30 cellular contexts compared by ENCODE assay signal in the genomic region with DNA sequence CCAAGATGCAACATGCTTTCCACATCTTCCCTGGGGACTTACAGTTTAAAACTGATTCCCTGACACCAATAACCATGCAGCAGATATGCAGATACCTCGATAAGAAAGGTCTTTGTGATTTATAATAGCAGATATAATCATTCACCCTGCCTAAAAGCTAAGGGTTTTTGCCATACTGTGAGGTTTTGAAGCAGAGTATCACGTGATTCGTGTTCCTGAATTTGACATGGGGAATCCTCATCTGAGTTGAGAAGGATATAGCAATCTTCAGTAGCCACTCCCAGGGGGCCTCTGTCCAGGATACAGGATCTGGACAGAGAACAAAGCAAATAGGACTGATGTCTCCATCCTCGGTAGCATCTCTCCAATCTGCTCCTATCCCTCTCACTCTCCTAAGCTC.
"Had no signal": no experiment of that assay in that cellular context is flagged by ENCODE, and none has a peak within 500 bp of the region (broad histone marks: within the 10 kb centered on the region; RNA-seq: fewer than 3 reads in every experiment).

No MANE protein-coding gene starts in this region.

- H3K4me1 ChIP-seq: gastrocnemius medialis, thyroid gland had no signal

- H3K4me3 Mint-ChIP-seq: effector memory CD8-positive, alpha-beta T cell; nephron progenitor cell; stimulated activated memory B cell treated with anti-CD40 and anti-IgM and Interleukin-4, amounts not matched to agents 10 μg/mL and 1 μg/mL and 100 μg/mL, for 72 hours; stimulated activated naive CD8-positive, alpha-beta T cell treated with anti-CD3 and anti-CD28 coated beads, Interleukin-15, amount 100 ng/mL, for 72 hours had no signal

- H3K36me3 Mint-ChIP-seq: stimulated activated memory B cell treated with anti-CD40 and anti-IgM and Interleukin-4, amounts not matched to agents 10 μg/mL and 1 μg/mL and 100 μg/mL, for 72 hours had no signal

- H3K27me3 Mint-ChIP-seq: stimulated activated naive CD8-positive, alpha-beta T cell treated with anti-CD3 and anti-CD28 coated beads, Interleukin-15, amount 100 ng/mL, for 72 hours had no signal

- H3K4me3 ChIP-seq: coronary artery, dorsolateral prefrontal cortex, gastrocnemius medialis, mucosa of descending colon, skin epidermis, thyroid gland, upper lobe of left lung had no signal

- H3K9me3 ChIP-seq: gastrocnemius medialis, mucosa of descending colon, neutrophil, thyroid gland, upper lobe of left lung had no signal

- H3K36me3 ChIP-seq: brain microvascular endothelial cell, gastrocnemius medialis, neutrophil, thyroid gland, upper lobe of left lung, WERI-Rb-1 had no signal

- H3K27ac ChIP-seq: brain microvascular endothelial cell, coronary artery, dorsolateral prefrontal cortex, gastrocnemius medialis, neutrophil, thyroid gland, upper lobe of left lung had no signal

- ATAC-seq: activated CD4-positive, CD25-positive, alpha-beta regulatory T cell treated with anti-CD3 and anti-CD28 coated beads, Interleukin-2, amount 50 U/mL, for 24 hours; effector memory CD8-positive, alpha-beta T cell; gastrocnemius medialis; left ventricle myocardium superior; mucosa of descending colon; sciatic nerve; stimulated activated memory B cell treated with anti-CD40 and anti-IgM and Interleukin-4, amounts not matched to agents 10 μg/mL and 1 μg/mL and 100 μg/mL, for 72 hours; stimulated activated naive CD8-positive, alpha-beta T cell treated with anti-CD3 and anti-CD28 coated beads, Interleukin-15, amount 100 ng/mL, for 72 hours had no signal

- H3K27ac Mint-ChIP-seq: effector memory CD8-positive, alpha-beta T cell; nephron progenitor cell had no signal

- H3K27me3 ChIP-seq: brain microvascular endothelial cell, thyroid gland, upper lobe of left lung had no signal

- H3K9me3 Mint-ChIP-seq: effector memory CD8-positive, alpha-beta T cell; nephron progenitor cell; stimulated activated memory B cell treated with anti-CD40 and anti-IgM and Interleukin-4, amounts not matched to agents 10 μg/mL and 1 μg/mL and 100 μg/mL, for 72 hours; stimulated activated naive CD8-positive, alpha-beta T cell treated with anti-CD3 and anti-CD28 coated beads, Interleukin-15, amount 100 ng/mL, for 72 hours had no signal

- DNase-seq: activated CD4-positive, alpha-beta T cell treated with anti-CD3 and anti-CD28 coated beads for 48 hours; activated CD4-positive, alpha-beta T cell treated with anti-CD3 and anti-CD28 coated beads, Interleukin-2, amount 50 U/mL, for 48 hours; activated CD8-positive, alpha-beta memory T cell treated with anti-CD3 and anti-CD28 coated beads, Interleukin-2, amount 50 U/mL, for 4 hours; activated gamma-delta T cell treated with Interleukin-2 at 50 U/mL for 16 hours; activated T-cell treated with anti-CD3 and anti-CD28 coated beads, Interleukin-2, amount 50 U/mL, for 1 hour; amniotic stem cell; brain microvascular endothelial cell; dorsolateral prefrontal cortex; effector memory CD8-positive, alpha-beta T cell; erythroblast; gastrocnemius medialis; glutamatergic neuron; islet precursor cell; left ventricle myocardium superior; nephron progenitor cell; stimulated activated CD4-positive, alpha-beta T cell treated with anti-CD3 and anti-CD28 coated beads, Interleukin-4, amount 100 ng/mL, for 4 hours; stimulated activated CD8-positive, alpha-beta memory T cell treated with anti-CD3 and anti-CD28 coated beads, Interleukin-4, amount 100 ng/mL, for 48 hours; stimulated activated naive CD8-positive, alpha-beta T cell treated with anti-CD3 and anti-CD28 coated beads, Interleukin-15, amount 100 ng/mL, for 72 hours; substantia nigra; T1000; thyroid gland; upper lobe of left lung; WERI-Rb-1 had no signal
